ENCODE assay signal across 7 cellular contexts in the genomic region with DNA sequence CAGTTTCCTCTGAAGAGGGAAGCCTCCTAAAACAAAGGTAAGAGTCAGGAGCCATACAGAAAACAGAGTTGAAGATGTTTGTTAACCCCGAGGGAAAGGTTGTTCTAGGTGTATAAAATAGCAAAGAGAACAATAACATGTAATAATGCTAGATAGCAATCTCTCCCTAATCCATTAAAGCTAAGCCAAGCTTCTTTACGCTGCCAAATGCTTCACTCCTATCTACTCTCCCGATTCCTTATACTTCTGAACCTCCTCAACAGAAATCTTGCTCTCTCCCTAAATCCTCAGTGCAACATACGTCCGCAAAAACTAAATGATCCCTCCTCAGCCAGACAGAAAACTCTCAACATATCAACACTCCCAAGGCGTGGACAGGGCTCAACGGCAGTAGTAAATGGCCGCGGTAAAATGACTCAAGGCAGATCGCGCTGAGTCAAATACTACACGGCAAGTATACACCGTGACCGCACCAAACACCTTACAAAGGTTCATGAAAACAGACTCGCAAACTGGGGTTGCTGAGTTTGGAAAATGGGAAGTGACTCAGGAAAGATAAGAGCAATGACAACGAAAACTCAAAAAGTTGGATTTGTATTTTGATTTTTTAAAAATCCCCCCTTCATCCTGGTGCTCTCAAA.
DNase-seq lines count a peak whose midpoint lies in the region; ATAC-seq lines count a peak whose summit lies in the region.

No MANE protein-coding gene starts in this region.

- ATAC-seq in GM18498 (IDR thresholded peaks at IDR 0.05; ENCODE audit: unreplicated experiment) (peak; percentile 47), HG02571 (IDR thresholded peaks at IDR 0.05; ENCODE audit: unreplicated experiment) (peak; percentile 38)

- peak; percentile 63 for DNase-seq in NAMALWA (ENCODE audit: low spot score)
- peak; percentile 37 for DNase-seq in activated CD4-positive, CD25-positive, alpha-beta regulatory T cell treated with anti-CD3 and anti-CD28 coated beads, Interleukin-2, amount 50 U/mL, for 16 hours (ENCODE audit: low read depth, low spot score)
- DNase-seq in left kidney (ENCODE audit: low read depth, low spot score) = peak; percentile 84
- DNase-seq in stimulated activated CD4-positive, alpha-beta T cell treated with anti-CD3 and anti-CD28 coated beads, Interleukin-4, amount 100 ng/mL, for 1 hour = peak; percentile 47

- H3K27ac ChIP-seq in cingulate gyrus (ENCODE audit: low read depth, low read length) = peak overlapping the region; percentile 98

Comparison
In these comparisons a context has a peak if more than half of its experiments do, and no peak if none do; other contexts are left out.
1. Peak in every context shown above with its lines: DNase-seq, ATAC-seq and H3K27ac ChIP-seq.